Comparison of ENCODE assay signal across 20 cellular contexts in the genomic region with DNA sequence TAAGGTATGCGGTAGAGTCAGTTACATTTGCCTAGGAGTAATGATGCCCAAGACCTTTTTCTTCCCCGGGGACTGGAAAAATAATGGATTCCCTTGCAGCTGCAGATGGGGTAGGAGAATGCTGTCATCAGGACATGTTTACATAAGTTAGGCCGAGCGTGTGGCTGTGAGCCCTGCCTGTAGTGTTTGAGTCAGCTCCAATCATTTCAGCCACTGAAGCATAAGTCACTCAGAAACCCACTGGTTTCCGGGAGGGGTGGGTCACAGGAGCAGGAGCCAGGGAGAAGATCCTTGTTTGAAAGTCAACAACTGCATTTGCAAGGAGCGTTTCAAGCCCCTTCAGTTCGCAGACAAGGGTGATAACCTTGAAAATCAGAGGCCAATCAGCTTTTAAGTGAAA.
A peak's percentile ranks its signal among the peaks of the same experiment; 100 is the strongest.
DNase-seq lines count a peak whose midpoint lies in the region; ATAC-seq and FAIRE-seq lines count a peak whose summit lies in the region.
"Had no signal": no experiment of that assay in that cellular context is flagged by ENCODE, and none has a peak within 500 bp of the region (broad histone marks: within the 10 kb centered on the region; RNA-seq: fewer than 3 reads in every experiment).

No MANE protein-coding gene starts in this region.

- H3K4me3 ChIP-seq in SJCRH30, result no peak overlapping the region
- H3K4me3 ChIP-seq: GM12878, K562, prostate gland, uterus had no signal

- intact Hi-C loops in Right ventricle myocardium inferior (cut with DNase I), result no loop called here

- H3K36me3 ChIP-seq in SJCRH30, result no peaks in the 10 kb centered on the region
- H3K36me3 ChIP-seq: prostate gland, uterus had no signal

- H3K27me3 ChIP-seq in SJCRH30, result no peaks in the 10 kb centered on the region
- H3K27me3 ChIP-seq: uterus had no signal

- no peaks in the 10 kb centered on the region for H3K9me3 ChIP-seq in SJCRH30 (replicated peaks)
- H3K9me3 ChIP-seq: prostate gland, uterus had no signal

- no peaks in the 10 kb centered on the region for H3K4me1 ChIP-seq in SJCRH30
- H3K4me1 ChIP-seq: prostate gland, uterus had no signal

- H3K27ac ChIP-seq in SJCRH30, result no peak overlapping the region
- H3K27ac ChIP-seq: prostate gland, uterus had no signal

- peak; percentile 1 for DNase-seq in NCI-H748 (lab: John Stamatoyannopoulos, UW; ENCODE audit: unreplicated experiment)
- no peak for DNase-seq in NCI-H748 treated with DMSO at 0.1 percent for 48 hours (lab: John Stamatoyannopoulos, UW)
- peak; percentile 4 to 7 for DNase-seq in SJCRH30
- peak; percentile 68 for DNase-seq in glomerular visceral epithelial cell (ENCODE audit: extremely low spot score)
- DNase-seq in stromal cell of bone marrow (ENCODE audit: low read depth), result peak; percentile 13
- DNase-seq in Right ventricle myocardium inferior (ENCODE audit: missing footprints), result no peak
- no peak for DNase-seq in NCI-H524 treated with DMSO at 0.1 percent for 48 hours (lab: John Stamatoyannopoulos, UW)
- no peak for DNase-seq in frontal cortex (ENCODE audit: low spot score in 2 of 2)
- DNase-seq: activated gamma-delta T cell; anterior cingulate cortex; CD4-positive, alpha-beta memory T cell; left ventricle myocardium superior; naive thymus-derived CD4-positive, alpha-beta T cell; NCI-H1436 treated with DMSO at 0.1 percent for 48 hours; stimulated activated naive CD8-positive, alpha-beta T cell treated with anti-CD3 and anti-CD28 coated beads, Interleukin-15, amount 100 ng/mL, for 72 hours; T-cell; uterus had no signal

- no peak for ATAC-seq in Right ventricle myocardium inferior
- ATAC-seq: GM12878; K562; left ventricle myocardium superior; naive thymus-derived CD4-positive, alpha-beta T cell; stimulated activated naive CD8-positive, alpha-beta T cell treated with anti-CD3 and anti-CD28 coated beads, Interleukin-15, amount 100 ng/mL, for 72 hours; T-cell had no signal

- no peak for FAIRE-seq in frontal cortex (lab: Jason Lieb, UNC)
- FAIRE-seq: GM12878, K562 had no signal

Comparison
In these comparisons a context has a peak if more than half of its experiments do, and no peak if none do; other contexts are left out.
1. DNase-seq: peak in NCI-H748 (single experiment), SJCRH30 (2 of 2), glomerular visceral epithelial cell (single experiment) and stromal cell of bone marrow (single experiment); none in NCI-H748 treated with DMSO at 0.1 percent for 48 hours (single experiment), Right ventricle myocardium inferior (single experiment), NCI-H524 treated with DMSO at 0.1 percent for 48 hours (single experiment) and frontal cortex (0 of 2).